In the genomic region with DNA sequence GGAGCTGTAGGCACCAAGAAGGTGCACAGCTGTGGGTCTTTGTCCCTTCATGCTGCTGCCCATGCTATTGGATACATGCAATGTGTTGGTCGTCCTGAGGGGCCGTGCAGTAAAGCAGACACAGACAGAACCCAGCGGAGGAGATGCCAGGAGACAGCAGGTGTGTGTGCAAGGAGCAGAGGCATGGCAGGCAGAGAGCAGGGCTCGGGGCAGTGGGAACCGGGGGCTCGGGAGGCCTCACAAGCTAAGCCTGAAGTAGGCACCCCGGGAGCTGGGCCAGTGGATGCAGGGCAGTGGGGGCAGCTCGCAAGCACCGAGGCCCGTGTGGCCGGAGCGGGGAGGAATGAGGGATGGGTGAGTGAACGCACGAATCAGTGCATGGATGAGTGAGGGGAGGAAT, we compare ENCODE assay signal across 17 cellular contexts. TPM values are rescaled to one million over a fixed set of nuclear protein-coding genes. Genes with fewer than 3 reads are reported as not detected.
"Had no signal": no experiment of that assay in that cellular context is flagged by ENCODE, and none has a peak within 500 bp of the region (broad histone marks: within the 10 kb centered on the region; RNA-seq: fewer than 3 reads in every experiment).

No MANE protein-coding gene starts in this region.

- H3K4me1 ChIP-seq: colonic mucosa, foreskin keratinocyte, parathyroid adenoma had no signal

- H2AFZ ChIP-seq: parathyroid adenoma had no signal

- H3K9me3 ChIP-seq: colonic mucosa, left lung, tibial nerve had no signal

- H3K36me3 Mint-ChIP-seq: brain, WTC11 had no signal

- DNase-seq: activated CD4-positive, alpha-beta T cell treated with anti-CD3 and anti-CD28 coated beads for 36 hours; activated CD4-positive, alpha-beta T cell treated with anti-CD3 and anti-CD28 coated beads, Interleukin-2, amount 50 U/mL, for 48 hours; activated naive CD4-positive, alpha-beta T cell treated with Interleukin-2 at 50 U/mL for 16 hours; central memory CD4-positive, alpha-beta T cell; colonic mucosa; endodermal cell; foreskin keratinocyte had no signal

- H3K36me3 ChIP-seq: colonic mucosa, left lung, tibial nerve had no signal

- H3K27me3 Mint-ChIP-seq: activated CD4-positive, alpha-beta T cell treated with anti-CD3 and anti-CD28 coated beads for 36 hours; activated T-helper 17 cell treated with anti-CD3 and anti-CD28 coated beads, Interleukin-2, amount 50 U/mL, for 72 hours; stimulated activated naive CD8-positive, alpha-beta T cell treated with anti-CD3 and anti-CD28 coated beads, Interleukin-15, Interleukin-2, amounts not matched to agents 100 ng/mL and 50 ng/mL, for 24 hours had no signal

- H3K27me3 ChIP-seq: colonic mucosa, left lung, tibial nerve had no signal

- H3K27ac ChIP-seq: colonic mucosa, foreskin keratinocyte, left lung, parathyroid adenoma, SK-N-MC had no signal

- ATAC-seq: activated CD4-positive, alpha-beta T cell treated with anti-CD3 and anti-CD28 coated beads for 36 hours; activated T-helper 17 cell treated with anti-CD3 and anti-CD28 coated beads, Interleukin-2, amount 50 U/mL, for 72 hours; foreskin keratinocyte; left lung had no signal

- H3K9me3 Mint-ChIP-seq: activated T-helper 17 cell treated with anti-CD3 and anti-CD28 coated beads, Interleukin-2, amount 50 U/mL, for 72 hours; brain; endodermal cell; stimulated activated naive CD8-positive, alpha-beta T cell treated with anti-CD3 and anti-CD28 coated beads, Interleukin-15, Interleukin-2, amounts not matched to agents 100 ng/mL and 50 ng/mL, for 24 hours; WTC11 had no signal

- H3K79me2 ChIP-seq: parathyroid adenoma had no signal

- H3K27ac Mint-ChIP-seq: activated CD4-positive, alpha-beta T cell treated with anti-CD3 and anti-CD28 coated beads for 36 hours; activated T-helper 17 cell treated with anti-CD3 and anti-CD28 coated beads, Interleukin-2, amount 50 U/mL, for 72 hours; endodermal cell; stimulated activated naive CD8-positive, alpha-beta T cell treated with anti-CD3 and anti-CD28 coated beads, Interleukin-15, Interleukin-2, amounts not matched to agents 100 ng/mL and 50 ng/mL, for 24 hours; WTC11 had no signal

- H3K4me3 ChIP-seq: colonic mucosa, left lung, SK-N-MC, tibial nerve had no signal

- H3K4me3 Mint-ChIP-seq: activated CD4-positive, alpha-beta T cell treated with anti-CD3 and anti-CD28 coated beads for 36 hours; activated T-helper 17 cell treated with anti-CD3 and anti-CD28 coated beads, Interleukin-2, amount 50 U/mL, for 72 hours; brain; endodermal cell; stimulated activated naive CD8-positive, alpha-beta T cell treated with anti-CD3 and anti-CD28 coated beads, Interleukin-15, Interleukin-2, amounts not matched to agents 100 ng/mL and 50 ng/mL, for 24 hours; WTC11 had no signal

- H3K9ac ChIP-seq: parathyroid adenoma had no signal

- H3K4me1 Mint-ChIP-seq: activated CD4-positive, alpha-beta T cell treated with anti-CD3 and anti-CD28 coated beads for 36 hours; activated T-helper 17 cell treated with anti-CD3 and anti-CD28 coated beads, Interleukin-2, amount 50 U/mL, for 72 hours; endodermal cell; WTC11 had no signal

RNA-seq across cellular contexts. Expression of a gene that starts 13.2 kb away (rescaled TPM):
- total RNA-seq: activated CD4-positive, alpha-beta T cell treated with anti-CD3 and anti-CD28 coated beads for 36 hours; activated T-helper 17 cell treated with anti-CD3 and anti-CD28 coated beads, Interleukin-2, amount 50 U/mL, for 72 hours; foreskin keratinocyte; mononuclear cell had no signal
- polyA plus RNA-seq: foreskin keratinocyte, keratinocyte had no signal
